ENCODE assay signal across 1 cellular context in the genomic region with DNA sequence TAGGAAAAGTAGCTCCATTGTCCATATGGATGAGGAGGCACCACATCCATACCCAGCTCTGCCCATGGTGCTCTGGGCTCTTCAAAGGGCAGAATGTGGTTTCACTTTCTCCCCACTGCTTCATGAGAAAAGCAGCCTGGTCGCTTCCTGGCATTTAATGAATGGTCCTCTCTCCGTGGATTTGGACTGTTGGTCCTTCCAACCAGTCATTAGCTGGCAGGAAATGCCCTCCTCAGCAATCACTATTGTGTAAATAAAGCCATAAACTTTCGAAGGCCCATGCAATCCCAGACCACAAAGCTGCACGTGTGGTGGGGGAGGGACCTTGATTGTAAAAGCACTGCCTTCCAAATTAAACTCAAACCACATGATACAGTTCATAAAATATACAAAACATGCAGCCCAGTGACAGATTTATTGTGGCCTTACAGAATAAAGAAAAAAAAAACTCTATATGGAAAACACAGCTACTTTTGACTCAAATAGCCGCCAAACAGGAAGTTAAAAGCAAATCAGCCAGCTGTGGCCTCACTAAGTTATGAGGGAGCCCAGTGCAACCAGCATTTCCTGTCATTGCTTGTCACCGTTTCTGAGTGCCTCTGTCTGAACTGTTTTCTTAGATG.
TF ChIP-seq lines count a peak whose summit lies in the region.

No MANE protein-coding gene starts in this region.

TF ChIP-seq in HepG2, 621 proteins besides CTCF, POLR2A, EP300 and RAD21 (continued from another document and continues in another):
- TF ChIP-seq ELF3 (CRISPR knock-in tag; IDR thresholded peaks at IDR 0.05) (peak; percentile 28; the same call in 1 of the 2 replicates), CREM (IDR thresholded peaks at IDR 0.05) (peak; percentile 51; the same call in 1 of the 2 replicates), CREM (CRISPR knock-in tag; IDR thresholded peaks at IDR 0.05) (no peak), RXRB (CRISPR knock-in tag; IDR thresholded peaks at IDR 0.05; ENCODE audit: borderline replicate concordance) (peak; percentile 40; the same call in 1 of the 2 replicates), MIER2 (CRISPR knock-in tag; IDR thresholded peaks at IDR 0.05) (no peak), HOXD1 (CRISPR knock-in tag; IDR thresholded peaks at IDR 0.05) (no peak), ZNF124 (CRISPR knock-in tag; IDR thresholded peaks at IDR 0.05) (no peak), ZNF20 (CRISPR knock-in tag; IDR thresholded peaks at IDR 0.05) (no peak), POLR2G (IDR thresholded peaks at IDR 0.05; ENCODE audit: low read depth, low read length) (peak; percentile 66), DMAP1 (CRISPR knock-in tag; IDR thresholded peaks at IDR 0.05) (no peak), ZC3H13 (CRISPR knock-in tag; IDR thresholded peaks at IDR 0.05) (no peak), ZNF687 (CRISPR knock-in tag; IDR thresholded peaks at IDR 0.05) (no peak), MED1 (CRISPR knock-in tag; IDR thresholded peaks at IDR 0.05) (peak; percentile 49), ATF7 (IDR thresholded peaks at IDR 0.05) (no peak), ATF7 (CRISPR knock-in tag; IDR thresholded peaks at IDR 0.05) (no peak), SIX1 (CRISPR knock-in tag; IDR thresholded peaks at IDR 0.05; ENCODE audit: borderline replicate concordance) (no peak), ZNF792 (CRISPR knock-in tag; IDR thresholded peaks at IDR 0.05) (no peak), ZNF547 (CRISPR knock-in tag; IDR thresholded peaks at IDR 0.05) (no peak), ADNP (CRISPR knock-in tag; IDR thresholded peaks at IDR 0.05) (no peak), ZIK1 (CRISPR knock-in tag; IDR thresholded peaks at IDR 0.05; ENCODE audit: borderline replicate concordance, low read depth) (no peak), HDAC1 (CRISPR knock-in tag; IDR thresholded peaks at IDR 0.05) (peak; percentile 22; the same call in 1 of the 2 replicates), NONO (IDR thresholded peaks at IDR 0.05) (no peak), NONO (CRISPR knock-in tag; conservative IDR thresholded peaks at IDR 0.05) (no peak), ZFYVE20 (CRISPR knock-in tag; IDR thresholded peaks at IDR 0.05; ENCODE audit: borderline replicate concordance, low read depth) (no peak), TEAD3 (CRISPR knock-in tag; optimal IDR thresholded peaks at IDR 0.05; ENCODE audit: borderline replicate concordance) (peak; percentile 22), ZNF570 (CRISPR knock-in tag; IDR thresholded peaks at IDR 0.05; ENCODE audit: borderline replicate concordance) (no peak), TSC22D2 (CRISPR knock-in tag; IDR thresholded peaks at IDR 0.05; ENCODE audit: borderline replicate concordance) (no peak), KLF13 (CRISPR knock-in tag; IDR thresholded peaks at IDR 0.05) (no peak), SCMH1 (CRISPR knock-in tag; IDR thresholded peaks at IDR 0.05; ENCODE audit: borderline replicate concordance) (no peak), PBX2 (CRISPR knock-in tag; IDR thresholded peaks at IDR 0.05) (no peak), ETV5 (CRISPR knock-in tag; IDR thresholded peaks at IDR 0.05; ENCODE audit: borderline replicate concordance) (peak; percentile 66; the same call in 1 of the 2 replicates), ZNF414 (CRISPR knock-in tag; IDR thresholded peaks at IDR 0.05) (no peak), IKZF5 (CRISPR knock-in tag; IDR thresholded peaks at IDR 0.05) (0 out of 2 replicates have a peak, but pooled peaks have one; percentile 21), TAF1 (CRISPR knock-in tag; IDR thresholded peaks at IDR 0.05) (no peak; the same call in 1 of the 2 replicates), MZF1 (CRISPR knock-in tag; IDR thresholded peaks at IDR 0.05; ENCODE audit: borderline replicate concordance) (no peak), ZNF841 (CRISPR knock-in tag; IDR thresholded peaks at IDR 0.05; ENCODE audit: borderline replicate concordance) (no peak), PLRG1 (conservative IDR thresholded peaks at IDR 0.05) (no peak), SOX6 (IDR thresholded peaks at IDR 0.05) (no peak), SOX6 (CRISPR knock-in tag; IDR thresholded peaks at IDR 0.05) (peak; percentile 79)
- TF ChIP-seq, protein P1, sequence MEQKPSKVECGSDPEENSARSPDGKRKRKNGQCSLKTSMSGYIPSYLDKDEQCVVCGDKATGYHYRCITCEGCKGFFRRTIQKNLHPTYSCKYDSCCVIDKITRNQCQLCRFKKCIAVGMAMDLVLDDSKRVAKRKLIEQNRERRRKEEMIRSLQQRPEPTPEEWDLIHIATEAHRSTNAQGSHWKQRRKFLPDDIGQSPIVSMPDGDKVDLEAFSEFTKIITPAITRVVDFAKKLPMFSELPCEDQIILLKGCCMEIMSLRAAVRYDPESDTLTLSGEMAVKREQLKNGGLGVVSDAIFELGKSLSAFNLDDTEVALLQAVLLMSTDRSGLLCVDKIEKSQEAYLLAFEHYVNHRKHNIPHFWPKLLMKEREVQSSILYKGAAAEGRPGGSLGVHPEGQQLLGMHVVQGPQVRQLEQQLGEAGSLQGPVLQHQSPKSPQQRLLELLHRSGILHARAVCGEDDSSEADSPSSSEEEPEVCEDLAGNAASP (CRISPR knock-in tag; IDR thresholded peaks at IDR 0.05; ENCODE audit: borderline replicate concordance) = no peak
- TF ChIP-seq, protein P2, sequence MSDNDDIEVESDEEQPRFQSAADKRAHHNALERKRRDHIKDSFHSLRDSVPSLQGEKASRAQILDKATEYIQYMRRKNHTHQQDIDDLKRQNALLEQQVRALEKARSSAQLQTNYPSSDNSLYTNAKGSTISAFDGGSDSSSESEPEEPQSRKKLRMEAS (IDR thresholded peaks at IDR 0.05) = peak; percentile 65
- TF ChIP-seq, protein P3, sequence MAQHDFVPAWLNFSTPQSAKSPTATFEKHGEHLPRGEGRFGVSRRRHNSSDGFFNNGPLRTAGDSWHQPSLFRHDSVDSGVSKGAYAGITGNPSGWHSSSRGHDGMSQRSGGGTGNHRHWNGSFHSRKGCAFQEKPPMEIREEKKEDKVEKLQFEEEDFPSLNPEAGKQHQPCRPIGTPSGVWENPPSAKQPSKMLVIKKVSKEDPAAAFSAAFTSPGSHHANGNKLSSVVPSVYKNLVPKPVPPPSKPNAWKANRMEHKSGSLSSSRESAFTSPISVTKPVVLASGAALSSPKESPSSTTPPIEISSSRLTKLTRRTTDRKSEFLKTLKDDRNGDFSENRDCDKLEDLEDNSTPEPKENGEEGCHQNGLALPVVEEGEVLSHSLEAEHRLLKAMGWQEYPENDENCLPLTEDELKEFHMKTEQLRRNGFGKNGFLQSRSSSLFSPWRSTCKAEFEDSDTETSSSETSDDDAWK (CRISPR knock-in tag; IDR thresholded peaks at IDR 0.05) = no peak
- TF ChIP-seq, protein P4, sequence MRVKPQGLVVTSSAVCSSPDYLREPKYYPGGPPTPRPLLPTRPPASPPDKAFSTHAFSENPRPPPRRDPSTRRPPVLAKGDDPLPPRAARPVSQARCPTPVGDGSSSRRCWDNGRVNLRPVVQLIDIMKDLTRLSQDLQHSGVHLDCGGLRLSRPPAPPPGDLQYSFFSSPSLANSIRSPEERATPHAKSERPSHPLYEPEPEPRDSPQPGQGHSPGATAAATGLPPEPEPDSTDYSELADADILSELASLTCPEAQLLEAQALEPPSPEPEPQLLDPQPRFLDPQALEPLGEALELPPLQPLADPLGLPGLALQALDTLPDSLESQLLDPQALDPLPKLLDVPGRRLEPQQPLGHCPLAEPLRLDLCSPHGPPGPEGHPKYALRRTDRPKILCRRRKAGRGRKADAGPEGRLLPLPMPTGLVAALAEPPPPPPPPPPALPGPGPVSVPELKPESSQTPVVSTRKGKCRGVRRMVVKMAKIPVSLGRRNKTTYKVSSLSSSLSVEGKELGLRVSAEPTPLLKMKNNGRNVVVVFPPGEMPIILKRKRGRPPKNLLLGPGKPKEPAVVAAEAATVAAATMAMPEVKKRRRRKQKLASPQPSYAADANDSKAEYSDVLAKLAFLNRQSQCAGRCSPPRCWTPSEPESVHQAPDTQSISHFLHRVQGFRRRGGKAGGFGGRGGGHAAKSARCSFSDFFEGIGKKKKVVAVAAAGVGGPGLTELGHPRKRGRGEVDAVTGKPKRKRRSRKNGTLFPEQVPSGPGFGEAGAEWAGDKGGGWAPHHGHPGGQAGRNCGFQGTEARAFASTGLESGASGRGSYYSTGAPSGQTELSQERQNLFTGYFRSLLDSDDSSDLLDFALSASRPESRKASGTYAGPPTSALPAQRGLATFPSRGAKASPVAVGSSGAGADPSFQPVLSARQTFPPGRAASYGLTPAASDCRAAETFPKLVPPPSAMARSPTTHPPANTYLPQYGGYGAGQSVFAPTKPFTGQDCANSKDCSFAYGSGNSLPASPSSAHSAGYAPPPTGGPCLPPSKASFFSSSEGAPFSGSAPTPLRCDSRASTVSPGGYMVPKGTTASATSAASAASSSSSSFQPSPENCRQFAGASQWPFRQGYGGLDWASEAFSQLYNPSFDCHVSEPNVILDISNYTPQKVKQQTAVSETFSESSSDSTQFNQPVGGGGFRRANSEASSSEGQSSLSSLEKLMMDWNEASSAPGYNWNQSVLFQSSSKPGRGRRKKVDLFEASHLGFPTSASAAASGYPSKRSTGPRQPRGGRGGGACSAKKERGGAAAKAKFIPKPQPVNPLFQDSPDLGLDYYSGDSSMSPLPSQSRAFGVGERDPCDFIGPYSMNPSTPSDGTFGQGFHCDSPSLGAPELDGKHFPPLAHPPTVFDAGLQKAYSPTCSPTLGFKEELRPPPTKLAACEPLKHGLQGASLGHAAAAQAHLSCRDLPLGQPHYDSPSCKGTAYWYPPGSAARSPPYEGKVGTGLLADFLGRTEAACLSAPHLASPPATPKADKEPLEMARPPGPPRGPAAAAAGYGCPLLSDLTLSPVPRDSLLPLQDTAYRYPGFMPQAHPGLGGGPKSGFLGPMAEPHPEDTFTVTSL (CRISPR knock-in tag; IDR thresholded peaks at IDR 0.05; ENCODE audit: borderline replicate concordance) = no peak
- TF ChIP-seq, protein P5, sequence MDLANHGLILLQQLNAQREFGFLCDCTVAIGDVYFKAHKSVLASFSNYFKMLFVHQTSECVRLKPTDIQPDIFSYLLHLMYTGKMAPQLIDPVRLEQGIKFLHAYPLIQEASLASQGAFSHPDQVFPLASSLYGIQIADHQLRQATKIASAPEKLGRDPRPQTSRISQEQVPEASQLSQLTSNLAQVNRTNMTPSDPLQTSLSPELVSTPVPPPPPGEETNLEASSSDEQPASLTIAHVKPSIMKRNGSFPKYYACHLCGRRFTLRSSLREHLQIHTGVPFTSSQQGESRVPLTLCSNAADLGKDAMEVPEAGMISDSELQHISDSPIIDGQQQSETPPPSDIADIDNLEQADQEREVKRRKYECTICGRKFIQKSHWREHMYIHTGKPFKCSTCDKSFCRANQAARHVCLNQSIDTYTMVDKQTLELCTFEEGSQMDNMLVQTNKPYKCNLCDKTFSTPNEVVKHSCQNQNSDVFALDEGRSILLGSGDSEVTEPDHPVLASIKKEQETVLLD (CRISPR knock-in tag; IDR thresholded peaks at IDR 0.05; ENCODE audit: low read depth) = no peak
